Comparison of ENCODE assay signal across 11 cellular contexts in genomic region chr4:103012085-103012484, GRCh38. TPM values are rescaled to one million over a fixed set of nuclear protein-coding genes. Genes with fewer than 3 reads are reported as not detected.
A peak's percentile ranks its signal among the peaks of the same experiment; 100 is the strongest.
DNase-seq lines count a peak whose midpoint lies in the region; ATAC-seq, FAIRE-seq and TF ChIP-seq lines count a peak whose summit lies in the region.
"Had no signal": no experiment of that assay in that cellular context is flagged by ENCODE, and none has a peak within 500 bp of the region (broad histone marks: within the 10 kb centered on the region; RNA-seq: fewer than 3 reads in every experiment).

No MANE protein-coding gene starts in this region.

- no peak for FAIRE-seq in small intestine (lab: Jason Lieb, UNC)

- POLR2A ChIA-PET in WTC11 (lab: Charles Lee), result no interaction called here

- H3K27me3 Mint-ChIP-seq in WTC11 (ENCODE audit: low read depth), result no peaks in the 10 kb centered on the region; the same call in 1 of the 2 replicates
- H3K27me3 Mint-ChIP-seq: memory B cell had no signal

- H3K36me3 Mint-ChIP-seq in WTC11, result no peaks in the 10 kb centered on the region
- H3K36me3 Mint-ChIP-seq: memory B cell had no signal

- H3K4me1 Mint-ChIP-seq in WTC11, result no peaks in the 10 kb centered on the region
- H3K4me1 Mint-ChIP-seq: memory B cell had no signal

- H3K9me3 Mint-ChIP-seq in WTC11, result no peaks in the 10 kb centered on the region
- H3K9me3 Mint-ChIP-seq: memory B cell had no signal

- H3K4me1 ChIP-seq in body of pancreas (peaks cover 25% of the 10 kb centered on the region), small intestine (ENCODE audit: control insufficient read depth in 2 of 2, insufficient read depth in 1 of 2, low read depth in 1 of 2, low read length in 1 of 2) (peaks cover 5 to 10% of the 10 kb centered on the region in 2 donors)
- H3K4me1 ChIP-seq: HAP-1 had no signal

- H3K9me3 ChIP-seq in body of pancreas, result no peaks in the 10 kb centered on the region
- no peaks in the 10 kb centered on the region for H3K9me3 ChIP-seq in small intestine (ENCODE audit: control insufficient read depth, low read depth)
- H3K9me3 ChIP-seq: HAP-1 had no signal

- DNase-seq in GM04504 (ENCODE audit: low read depth) (peak; percentile 44), body of pancreas (peak in 2 of 4 donors; percentile 44 to 53), left ventricle myocardium superior (no peak), small intestine (peak; percentile 76), WTC11 (ENCODE audit: low spot score) (no peak), NCI-H1436 (lab: John Stamatoyannopoulos, UW) (no peak), NCI-H2107 (lab: John Stamatoyannopoulos, UW) (no peak)
- no peak for DNase-seq in activated effector memory CD4-positive, alpha-beta T cell treated with Interleukin-2 at 50 U/mL for 16 hours
- DNase-seq: NCI-H2171 treated with DMSO at 0.1 percent for 48 hours had no signal

- peak overlapping the region; percentile 72 to 90 (median 82) for H3K27ac ChIP-seq in body of pancreas
- peak overlapping the region; percentile 48 to 77 for H3K27ac ChIP-seq in small intestine (ENCODE audit: low read depth in 1 of 2, low read length in 1 of 2)

- no peak overlapping the region for H3K4me3 Mint-ChIP-seq in WTC11
- H3K4me3 Mint-ChIP-seq: memory B cell had no signal

- CTCF ChIA-PET in WTC11 (lab: Charles Lee), result interaction anchor here (1.3 kb wide), 1 partner anchor 20 kb away, joined by 4 read pairs; no protein-coding TSS in a partner anchor

- H3K27me3 ChIP-seq in body of pancreas, result no peaks in the 10 kb centered on the region
- H3K27me3 ChIP-seq in small intestine (ENCODE audit: control insufficient read depth in 2 of 2, insufficient read depth in 2 of 2, low read length in 2 of 2), result no peaks in the 10 kb centered on the region

- ATAC-seq in body of pancreas, result peak; percentile 61
- ATAC-seq in left ventricle myocardium superior, result peak; percentile 53
- ATAC-seq in WTC11, result no peak

- no peak for TF ChIP-seq POLR2A in body of pancreas (IDR thresholded peaks at IDR 0.05)

- H3K27ac Mint-ChIP-seq in WTC11, result no peak overlapping the region
- H3K27ac Mint-ChIP-seq: memory B cell had no signal

- intact Hi-C loops in body of pancreas (cut with DNase I), result no loop called here
- intact Hi-C loops in left ventricle myocardium superior (cut with micrococcal nuclease), result no loop called here

- H3K36me3 ChIP-seq in body of pancreas (replicated peaks in 1 of 2; ENCODE audit: insufficient read depth in 1 of 2, low read depth in 2 of 2) (no peaks in the 10 kb centered on the region), small intestine (ENCODE audit: control insufficient read depth in 2 of 2, insufficient read depth in 2 of 2, low read length in 2 of 2) (no peaks in the 10 kb centered on the region)
- H3K36me3 ChIP-seq: HAP-1 had no signal

- TF ChIP-seq CTCF in body of pancreas (IDR thresholded peaks at IDR 0.05), result no peak
- no peak for TF ChIP-seq CTCF in WTC11 (IDR thresholded peaks at IDR 0.05)

- H3K4me3 ChIP-seq in body of pancreas, result no peak overlapping the region
- H3K4me3 ChIP-seq in small intestine (ENCODE audit: low read depth in 1 of 2, low read length in 2 of 2), result no peak overlapping the region
- H3K4me3 ChIP-seq: HAP-1 had no signal

- WGBS in body of pancreas, 2 donors, result 29 to 38% methylated on average over 1 of the region's 1 CpG
- 14 to 40% (median 23%) methylated on average over 1 of the region's 1 CpG for WGBS in small intestine, 3 donors

TF ChIP-seq in WTC11, 78 proteins besides CTCF, POLR2A, EP300 and RAD21:
- no peak for TF ChIP-seq PRRX2 (CRISPR knock-in tag; IDR thresholded peaks at IDR 0.05)

RNA-seq across cellular contexts. Expression of gene SLC9B1, which starts 7.4 kb away (rescaled TPM):
- total RNA-seq in body of pancreas (not detected), left ventricle myocardium superior (0.20 TPM), WTC11 (2021) (0.34 to 1.4 TPM (median 0.59 TPM) in 3 replicates)
- under 1 TPM in 1 of 3 donors, not detected in 2; 0.18 TPM for polyA plus RNA-seq in small intestine

Comparison
In these comparisons a context has a peak if more than half of its experiments do, and no peak if none do; other contexts are left out.
1. DNase-seq: peak in GM04504 (single experiment) and small intestine (single experiment); none in left ventricle myocardium superior (single experiment), activated effector memory CD4-positive, alpha-beta T cell treated with Interleukin-2 at 50 U/mL for 16 hours (single experiment), WTC11 (single experiment), NCI-H1436 (single experiment) and NCI-H2107 (single experiment).